ENCODE assay signal across 34 cellular contexts in genomic region chr2:236282406-236282805, GRCh38. TPM values are rescaled to one million over a fixed set of nuclear protein-coding genes. Genes with fewer than 3 reads are reported as not detected.
"Had no signal": no experiment of that assay in that cellular context is flagged by ENCODE, and none has a peak within 500 bp of the region (broad histone marks: within the 10 kb centered on the region; RNA-seq: fewer than 3 reads in every experiment).

No MANE protein-coding gene starts in this region.

- H3K4me1 ChIP-seq: adrenal gland, body of pancreas, breast epithelium had no signal

- H3K27me3 ChIP-seq: adrenal gland, body of pancreas, brain microvascular endothelial cell, breast epithelium had no signal

- H3K4me3 ChIP-seq: adrenal gland, body of pancreas, breast epithelium had no signal

- H3K9me3 ChIP-seq: adrenal gland had no signal

- H3K36me3 ChIP-seq: adrenal gland, brain microvascular endothelial cell, breast epithelium had no signal

- ATAC-seq: activated CD8-positive, alpha-beta T cell treated with anti-CD3 and anti-CD28 coated beads for 36 hours; activated naive CD4-positive, alpha-beta T cell treated with anti-CD3 and anti-CD28 coated beads, Interleukin-2, amount 50 U/mL, for 72 hours; activated T-cell treated with anti-CD3 and anti-CD28 coated beads, Interleukin-2, amount 50 U/mL, for 4 hours; activated T-cell treated with anti-CD3 and anti-CD28 coated beads, Interleukin-2, amount 50 U/mL, for 72 hours; activated T-helper 17 cell treated with anti-CD3 and anti-CD28 coated beads, Interleukin-2, amount 50 U/mL, for 72 hours; body of pancreas had no signal

- H3K27ac ChIP-seq: adrenal gland, body of pancreas, brain microvascular endothelial cell, breast epithelium, VCaP had no signal

- DNase-seq: activated B cell treated with CpG ODN at 0.5 μM for 24 hours; activated CD4-positive, alpha-beta memory T cell treated with anti-CD3 and anti-CD28 coated beads for 36 hours; activated CD4-positive, alpha-beta T cell treated with anti-CD3 and anti-CD28 coated beads for 4 hours; activated CD4-positive, alpha-beta T cell treated with anti-CD3 and anti-CD28 coated beads, Interleukin-2, amount 10 ng/mL, durations not matched to agents 24 days and 14 days; activated CD4-positive, alpha-beta T cell treated with anti-CD3 and anti-CD28 coated beads, Interleukin-2, amount 50 U/mL, for 1 hour; activated CD4-positive, alpha-beta T cell treated with anti-CD3 and anti-CD28 coated beads, Interleukin-2, amount 50 U/mL, for 4 hours; activated CD4-positive, CD25-positive, alpha-beta regulatory T cell treated with anti-CD3 and anti-CD28 coated beads, Interleukin-2, amount 50 U/mL, for 72 hours; activated CD8-positive, alpha-beta memory T cell treated with anti-CD3 and anti-CD28 coated beads, Interleukin-2, amount 50 U/mL, for 4 hours; activated CD8-positive, alpha-beta T cell treated with anti-CD3 and anti-CD28 coated beads for 36 hours; activated effector memory CD4-positive, alpha-beta T cell treated with anti-CD3 and anti-CD28 coated beads, Interleukin-2, amount 50 U/mL, for 16 hours; activated gamma-delta T cell treated with Interleukin-2 at 50 U/mL for 16 hours; activated naive CD4-positive, alpha-beta T cell; activated naive CD4-positive, alpha-beta T cell treated with anti-CD3 and anti-CD28 coated beads for 36 hours; activated naive CD4-positive, alpha-beta T cell treated with anti-CD3 and anti-CD28 coated beads, Interleukin-2, amount 50 U/mL, for 16 hours; activated naive CD8-positive, alpha-beta T cell treated with anti-CD3 and anti-CD28 coated beads for 36 hours; activated T-cell treated with anti-CD3 and anti-CD28 coated beads for 4 hours; activated T-cell treated with anti-CD3 and anti-CD28 coated beads, Interleukin-2, amount 50 U/mL, for 1 hour; activated T-cell treated with anti-CD3 and anti-CD28 coated beads, Interleukin-2, amount 50 U/mL, for 4 hours; activated T-cell treated with anti-CD3 and anti-CD28 coated beads, Interleukin-2, amount 50 U/mL, for 72 hours; adrenal gland; amniotic stem cell; aorta; body of pancreas; brain microvascular endothelial cell; central memory CD4-positive, alpha-beta T cell; T-helper 2 cell; T-helper 9 cell had no signal

RNA-seq across cellular contexts. Expression of gene ASB18, which starts 18.2 kb away (rescaled TPM):
- total RNA-seq: activated B cell treated with CpG ODN at 0.5 μM for 24 hours; activated CD4-positive, alpha-beta memory T cell treated with anti-CD3 and anti-CD28 coated beads for 36 hours; activated CD4-positive, alpha-beta T cell treated with anti-CD3 and anti-CD28 coated beads, Interleukin-2, amount 10 ng/mL, durations not matched to agents 24 days and 14 days; activated CD8-positive, alpha-beta memory T cell treated with anti-CD3 and anti-CD28 coated beads for 36 hours; activated CD8-positive, alpha-beta T cell treated with anti-CD3 and anti-CD28 coated beads for 36 hours; activated naive CD4-positive, alpha-beta T cell treated with anti-CD3 and anti-CD28 coated beads for 36 hours; activated naive CD4-positive, alpha-beta T cell treated with anti-CD3 and anti-CD28 coated beads, Interleukin-2, amount 50 U/mL, for 72 hours; activated naive CD8-positive, alpha-beta T cell treated with anti-CD3 and anti-CD28 coated beads for 36 hours; activated T-cell treated with anti-CD3 and anti-CD28 coated beads, Interleukin-2, amount 50 U/mL, for 4 hours; activated T-cell treated with anti-CD3 and anti-CD28 coated beads, Interleukin-2, amount 50 U/mL, for 72 hours; activated T-helper 1 cell treated with anti-CD3 and anti-CD28 coated beads, Interleukin-12 subunit alpha, Interleukin-12 subunit beta, Interleukin-2, Interleukin-4 antibody, amounts not matched to agents 30 ng/mL and 10 ng/mL and 1 ng/mL, durations not matched to agents 14 hours and 24 hours and 36 hours; activated T-helper 17 cell treated with anti-CD3 and anti-CD28 coated beads, Interleukin-2, amount 50 U/mL, for 72 hours; adrenal gland; aorta; astrocyte; body of pancreas; breast epithelium had no signal
